In genomic region chr16:2237552-2238395, GRCh38 we compare ENCODE assay signal across 1 cellular context.
TF ChIP-seq lines count a peak whose summit lies in the region.

No MANE protein-coding gene starts in this region.

TF ChIP-seq in IMR-90, 13 proteins besides CTCF, POLR2A, EP300 and RAD21:
- no peak for TF ChIP-seq RFX5 (IDR thresholded peaks at IDR 0.05; ENCODE audit: low read depth, low read length)
- no peak for TF ChIP-seq MAFK (IDR thresholded peaks at IDR 0.05; ENCODE audit: low read depth, low read length)
- no peak for TF ChIP-seq CHD1 (IDR thresholded peaks at IDR 0.05; ENCODE audit: low read depth, low read length)
- TF ChIP-seq USF2 (IDR thresholded peaks at IDR 0.05; ENCODE audit: low read depth, low read length) = no peak
- no peak for TF ChIP-seq ELK1 (IDR thresholded peaks at IDR 0.05; ENCODE audit: borderline replicate concordance, low read depth, low read length)
- no peak for TF ChIP-seq NFE2L2 (IDR thresholded peaks at IDR 0.05; ENCODE audit: low read depth, low read length)
- TF ChIP-seq MAZ (IDR thresholded peaks at IDR 0.05; ENCODE audit: borderline replicate concordance, low read depth, low read length) = no peak
- TF ChIP-seq MXI1 (IDR thresholded peaks at IDR 0.05; ENCODE audit: borderline replicate concordance, low read depth, low read length) = no peak
- TF ChIP-seq CEBPB (IDR thresholded peaks at IDR 0.05; ENCODE audit: low read depth, low read length) = no peak
- no peak for TF ChIP-seq SMC3 (IDR thresholded peaks at IDR 0.05; ENCODE audit: low read depth, low read length)
- no peak for TF ChIP-seq FOS (IDR thresholded peaks at IDR 0.05; ENCODE audit: low read depth, low read length)
- no peak for TF ChIP-seq BHLHE40 (IDR thresholded peaks at IDR 0.05; ENCODE audit: low read depth, low read length)
- TF ChIP-seq RCOR1 (IDR thresholded peaks at IDR 0.05; ENCODE audit: insufficient replicate concordance, low read length) = no peak
